ENCODE assay signal across 8 cellular contexts in genomic region chr17:76725580-76726230, GRCh38. TPM values are rescaled to one million over a fixed set of nuclear protein-coding genes. Genes with fewer than 3 reads are reported as not detected.
DNase-seq lines count a peak whose midpoint lies in the region; ATAC-seq and TF ChIP-seq lines count a peak whose summit lies in the region.

No MANE protein-coding gene starts in this region.

- peak; percentile 20 for ATAC-seq in GM21619 (IDR thresholded peaks at IDR 0.05; ENCODE audit: unreplicated experiment)
- ATAC-seq in right lobe of liver: peak; percentile 37 to 58 (median 53)

- no peak for TF ChIP-seq POLR2A in right lobe of liver (IDR thresholded peaks at IDR 0.05)

- peaks cover 22% of the 10 kb centered on the region for H3K36me3 ChIP-seq in Karpas-422 (ENCODE audit: insufficient read depth, low read length)
- H3K36me3 ChIP-seq in colonic mucosa: peaks cover 23% of the 10 kb centered on the region
- peaks cover 4 to 44% (median 25%) of the 10 kb centered on the region in 4 donors for H3K36me3 ChIP-seq in right lobe of liver

- H3K27me3 ChIP-seq in Karpas-422 (ENCODE audit: low read length) (no peaks in the 10 kb centered on the region), colonic mucosa (no peaks in the 10 kb centered on the region), right lobe of liver (no peaks in the 10 kb centered on the region)

- peak overlapping the region; percentile 85 for H3K4me2 ChIP-seq in Karpas-422 (ENCODE audit: low read depth, low read length, poor library complexity, severe bottlenecking)

- peak overlapping the region; percentile 4 for H2AFZ ChIP-seq in Karpas-422 (ENCODE audit: low read length)

- intact Hi-C loops in colonic mucosa (cut with DNase I) (no loop called here), right lobe of liver (cut with DNase I) (no loop called here)

- peaks cover 57% of the 10 kb centered on the region for H3K79me2 ChIP-seq in Karpas-422 (ENCODE audit: low read length)

- no peaks in the 10 kb centered on the region for H3K9me3 ChIP-seq in Karpas-422 (ENCODE audit: low read length)
- H3K9me3 ChIP-seq in colonic mucosa: no peaks in the 10 kb centered on the region
- no peaks in the 10 kb centered on the region for H3K9me3 ChIP-seq in right lobe of liver

- peaks cover 8% of the 10 kb centered on the region; the same call in 1 of the 2 replicates for H4K20me1 ChIP-seq in Karpas-422 (ENCODE audit: insufficient read depth, low read depth, low read length)

- H3K4me1 ChIP-seq in Karpas-422 (ENCODE audit: low read length): peaks cover 23% of the 10 kb centered on the region
- H3K4me1 ChIP-seq in colonic mucosa: peaks cover 7% of the 10 kb centered on the region
- H3K4me1 ChIP-seq in right lobe of liver: peaks cover 0 to 18% (median 9%) of the 10 kb centered on the region in 4 donors

- no peaks in the 10 kb centered on the region for H3K9me2 ChIP-seq in Karpas-422 (replicated peaks; ENCODE audit: insufficient read depth, low read length)

- H3K27ac ChIP-seq in Karpas-422 (ENCODE audit: low read length) (peak overlapping the region; percentile 59), colonic mucosa (peak overlapping the region; percentile 100), right lobe of liver (peak overlapping the region; percentile 98 to 99 (median 99))

- TF ChIP-seq CTCF in colonic mucosa (IDR thresholded peaks at IDR 0.05): no peak
- TF ChIP-seq CTCF in right lobe of liver (IDR thresholded peaks at IDR 0.05): no peak

- H3K4me3 ChIP-seq in Karpas-422 (ENCODE audit: low read length): peak overlapping the region; percentile 97
- H3K4me3 ChIP-seq in colonic mucosa: peak overlapping the region; percentile 98
- H3K4me3 ChIP-seq in right lobe of liver: peak overlapping the region; percentile 92 to 100 (median 93)

- H3K9ac ChIP-seq in Karpas-422 (ENCODE audit: low read length) (peak overlapping the region; percentile 83), colonic mucosa (ENCODE audit: low read depth in 2 of 2, low read length in 2 of 2) (peak overlapping the region; percentile 89 to 94)

- 7% methylated on average over 13 of the region's 38 CpGs for WGBS in right lobe of liver (ENCODE audit: insufficient coverage, low coverage, low lambda C conversion rate, missing lambda C conversion rate)

- DNase-seq in Daoy (ENCODE audit: low read depth): peak; percentile 54
- DNase-seq in Karpas-422: peak; percentile 86
- peak; percentile 66 to 68 for DNase-seq in activated CD4-positive, alpha-beta T cell treated with anti-CD3 and anti-CD28 coated beads for 4 hours
- DNase-seq in colonic mucosa: peak; percentile 86
- DNase-seq in right lobe of liver: peak; percentile 80 to 86 (median 82)
- peak; percentile 38 to 50 (median 46) for DNase-seq in stimulated activated CD4-positive, alpha-beta T cell treated with anti-CD3 and anti-CD28 coated beads, TNF-alpha, amount 100 ng/mL, for 4 hours (ENCODE audit: low read depth in 3 of 3)
- DNase-seq in NCI-H187 treated with DMSO at 0.1 percent for 48 hours (lab: John Stamatoyannopoulos, UW): no peak

RNA-seq across cellular contexts. Expression of gene JMJD6, which starts 0.7 kb away (rescaled TPM):
- total RNA-seq in Daoy (2014; rRNA removed; shearing (Covaris generic)): 36.2 and 38.9 TPM in 2 replicates
- total RNA-seq in Karpas-422 (2014; rRNA removed; shearing (Covaris generic); ENCODE audit: low replicate concordance): 16.2 and 20.5 TPM in 2 replicates
- 10 to 100 TPM; 38.6 to 41.6 TPM for total RNA-seq in colonic mucosa
- 10 to 100 TPM in 5 of 6 experiments, 1 to 10 TPM in 1; 10.0 to 15.8 (median 11.1) TPM for total RNA-seq in right lobe of liver

RNA-seq across cellular contexts. Expression of gene METTL23, which starts 0.9 kb away (rescaled TPM):
- total RNA-seq in Daoy (2014; rRNA removed; shearing (Covaris generic)): 29.4 and 36.5 TPM in 2 replicates
- 43.4 and 72.4 TPM in 2 replicates for total RNA-seq in Karpas-422 (2014; rRNA removed; shearing (Covaris generic); ENCODE audit: low replicate concordance)
- 10 to 100 TPM; 21.7 to 29.7 TPM for total RNA-seq in colonic mucosa
- total RNA-seq in right lobe of liver: 10 to 100 TPM; 16.0 to 25.0 (median 18.7) TPM

RNA-seq across cellular contexts. Expression of gene SRSF2, which starts 11.4 kb away (rescaled TPM):
- 359 and 429 TPM in 2 replicates for total RNA-seq in Daoy (2014; rRNA removed; shearing (Covaris generic))
- total RNA-seq in Karpas-422 (2014; rRNA removed; shearing (Covaris generic); ENCODE audit: low replicate concordance): 328 and 459 TPM in 2 replicates
- total RNA-seq in colonic mucosa (100 to 1,000 TPM; 163 to 300 TPM), right lobe of liver (100 to 1,000 TPM in 1 of 6 experiments, 10 to 100 TPM in 5; 62.4 to 106 (median 86.0) TPM)

RNA-seq across cellular contexts. Expression of gene MFSD11, which starts 12.2 kb away (rescaled TPM):
- 21.4 and 37.6 TPM in 2 replicates for total RNA-seq in Daoy (2014; rRNA removed; shearing (Covaris generic))
- total RNA-seq in Karpas-422 (2014; rRNA removed; shearing (Covaris generic); ENCODE audit: low replicate concordance): 19.1 and 34.3 TPM in 2 replicates
- 10 to 100 TPM; 24.9 to 38.9 TPM for total RNA-seq in colonic mucosa
- 10 to 100 TPM in 5 of 6 experiments, 1 to 10 TPM in 1; 8.5 to 16.3 (median 15.3) TPM for total RNA-seq in right lobe of liver

RNA-seq across cellular contexts. Expression of gene MXRA7, which starts 14.9 kb away (rescaled TPM):
- total RNA-seq in Daoy (2014; rRNA removed; shearing (Covaris generic)): 166 and 171 TPM in 2 replicates
- 0.45 TPM in 1 of 2 replicates, not detected in the other for total RNA-seq in Karpas-422 (2014; rRNA removed; shearing (Covaris generic); ENCODE audit: low replicate concordance)
- total RNA-seq in colonic mucosa (10 to 100 TPM; 20.3 to 39.3 TPM), right lobe of liver (10 to 100 TPM in 5 of 6 experiments, 1 to 10 TPM in 1; 7.7 to 25.4 (median 15.3) TPM)
